In the genomic region with DNA sequence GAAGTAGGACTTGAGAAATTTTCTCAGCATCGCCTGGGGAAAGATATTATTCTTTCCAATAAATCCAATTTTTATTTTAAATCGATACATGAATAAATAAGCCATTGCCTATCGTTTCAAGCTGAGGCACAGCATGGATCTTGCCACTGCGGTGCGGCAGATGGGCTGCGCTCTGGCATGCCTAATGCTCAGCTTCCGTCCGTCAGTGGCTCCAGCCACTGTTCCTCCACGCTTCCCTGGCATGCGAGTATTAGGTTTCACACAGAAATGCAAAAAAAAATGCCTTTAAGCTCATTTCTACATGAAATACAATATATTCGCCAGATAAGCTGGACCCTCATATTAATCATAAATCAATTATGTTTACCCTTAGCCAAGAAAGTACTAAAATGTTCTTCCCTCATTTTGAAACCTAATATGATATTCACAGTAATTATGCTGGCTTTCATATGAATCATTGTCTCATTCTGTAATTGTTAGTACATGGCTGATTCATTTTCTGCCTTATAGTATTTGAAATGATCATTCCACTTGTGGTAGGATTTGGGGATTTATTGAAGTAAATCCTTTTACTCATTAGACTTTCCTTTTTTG, we compare ENCODE assay signal across 1 cellular context.
TF ChIP-seq lines count a peak whose summit lies in the region.

No MANE protein-coding gene starts in this region.

TF ChIP-seq in HEK293T, 16 proteins besides CTCF, POLR2A, EP300 and RAD21 (continued from another document):
- TF ChIP-seq, protein P1, sequence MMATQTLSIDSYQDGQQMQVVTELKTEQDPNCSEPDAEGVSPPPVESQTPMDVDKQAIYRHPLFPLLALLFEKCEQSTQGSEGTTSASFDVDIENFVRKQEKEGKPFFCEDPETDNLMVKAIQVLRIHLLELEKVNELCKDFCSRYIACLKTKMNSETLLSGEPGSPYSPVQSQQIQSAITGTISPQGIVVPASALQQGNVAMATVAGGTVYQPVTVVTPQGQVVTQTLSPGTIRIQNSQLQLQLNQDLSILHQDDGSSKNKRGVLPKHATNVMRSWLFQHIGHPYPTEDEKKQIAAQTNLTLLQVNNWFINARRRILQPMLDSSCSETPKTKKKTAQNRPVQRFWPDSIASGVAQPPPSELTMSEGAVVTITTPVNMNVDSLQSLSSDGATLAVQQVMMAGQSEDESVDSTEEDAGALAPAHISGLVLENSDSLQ (IDR thresholded peaks at IDR 0.05), result peak; percentile 48; the same call in 1 of the 2 replicates
- TF ChIP-seq ARNT (IDR thresholded peaks at IDR 0.05), result no peak
- TF ChIP-seq BHLHE40 (IDR thresholded peaks at IDR 0.05; ENCODE audit: borderline replicate concordance), result no peak
- TF ChIP-seq NFRKB (IDR thresholded peaks at IDR 0.05), result no peak
- TF ChIP-seq HDGF (IDR thresholded peaks at IDR 0.05; ENCODE audit: borderline replicate concordance), result no peak
- TF ChIP-seq TARDBP (IDR thresholded peaks at IDR 0.05), result no peak
